Comparison of ENCODE assay signal across 1 cellular context in genomic region chr20:8094845-8095244, GRCh38.
TF ChIP-seq lines count a peak whose summit lies in the region.

No MANE protein-coding gene starts in this region.

TF ChIP-seq in HepG2, 621 proteins besides CTCF, POLR2A, EP300 and RAD21 (continued from another document):
- no peak for TF ChIP-seq JDP2 (CRISPR knock-in tag; IDR thresholded peaks at IDR 0.05; ENCODE audit: borderline replicate concordance)
- no peak for TF ChIP-seq ZNF501 (CRISPR knock-in tag; IDR thresholded peaks at IDR 0.05)
- TF ChIP-seq ZNF580 (CRISPR knock-in tag; IDR thresholded peaks at IDR 0.05; ENCODE audit: borderline replicate concordance, low read depth), result no peak
- TF ChIP-seq POLR2AphosphoS2 (IDR thresholded peaks at IDR 0.05; ENCODE audit: low read depth, low read length), result no peak
- no peak for TF ChIP-seq ZNF75D (CRISPR knock-in tag; IDR thresholded peaks at IDR 0.05; ENCODE audit: borderline replicate concordance)
- no peak for TF ChIP-seq ZBTB7B (CRISPR knock-in tag; IDR thresholded peaks at IDR 0.05)
- no peak for TF ChIP-seq GABPB1 (CRISPR knock-in tag; IDR thresholded peaks at IDR 0.05)
- TF ChIP-seq ZNF234 (CRISPR knock-in tag; conservative IDR thresholded peaks at IDR 0.05), result no peak
- TF ChIP-seq ZNF24 (IDR thresholded peaks at IDR 0.05), result no peak
- no peak for TF ChIP-seq RBAK (CRISPR knock-in tag; IDR thresholded peaks at IDR 0.05)
- no peak for TF ChIP-seq PHF8 (CRISPR knock-in tag; IDR thresholded peaks at IDR 0.05)
- no peak for TF ChIP-seq ZNF703 (CRISPR knock-in tag; IDR thresholded peaks at IDR 0.05; ENCODE audit: borderline replicate concordance)
- TF ChIP-seq ZBTB34 (CRISPR knock-in tag; IDR thresholded peaks at IDR 0.05), result no peak
- no peak for TF ChIP-seq LCORL (IDR thresholded peaks at IDR 0.05)
- TF ChIP-seq LCORL (CRISPR knock-in tag; IDR thresholded peaks at IDR 0.05), result no peak
- TF ChIP-seq ATF4 (CRISPR knock-in tag; IDR thresholded peaks at IDR 0.05), result peak in 1 of 2 experiments; percentile 71; a peak in 2 of 4 replicates
- peak; percentile 62 for TF ChIP-seq SKI (IDR thresholded peaks at IDR 0.05; ENCODE audit: partially characterized antibody)
- TF ChIP-seq SOX13 (IDR thresholded peaks at IDR 0.05), result no peak
- TF ChIP-seq SOX13 (CRISPR knock-in tag; conservative IDR thresholded peaks at IDR 0.05 in 1 of 2, IDR thresholded peaks at IDR 0.05 in 1 of 2), result peak in 1 of 2 experiments; percentile 66; a peak in 2 of 4 replicates
- peak; percentile 31; the same call in 1 of the 2 replicates for TF ChIP-seq SMC3 (IDR thresholded peaks at IDR 0.05; ENCODE audit: low read length)
- no peak for TF ChIP-seq ELF4 (CRISPR knock-in tag; IDR thresholded peaks at IDR 0.05; ENCODE audit: borderline replicate concordance)
- TF ChIP-seq ZNF546 (CRISPR knock-in tag; conservative IDR thresholded peaks at IDR 0.05), result no peak
- TF ChIP-seq SIX4 (CRISPR knock-in tag; IDR thresholded peaks at IDR 0.05), result no peak
- peak; percentile 61; the same call in 1 of the 2 replicates for TF ChIP-seq CREM (IDR thresholded peaks at IDR 0.05)
- no peak for TF ChIP-seq CREM (CRISPR knock-in tag; IDR thresholded peaks at IDR 0.05)
- no peak for TF ChIP-seq TBP (CRISPR knock-in tag; IDR thresholded peaks at IDR 0.05)
- no peak for TF ChIP-seq SCMH1 (CRISPR knock-in tag; IDR thresholded peaks at IDR 0.05; ENCODE audit: borderline replicate concordance)
- TF ChIP-seq ZSCAN9 (CRISPR knock-in tag; IDR thresholded peaks at IDR 0.05; ENCODE audit: borderline replicate concordance), result 0 out of 2 replicates have a peak, but pooled peaks have one; percentile 61
- 0 out of 2 replicates have a peak, but pooled peaks have one; percentile 21 for TF ChIP-seq ZBTB21 (CRISPR knock-in tag; IDR thresholded peaks at IDR 0.05)
- no peak for TF ChIP-seq PAWR (CRISPR knock-in tag; IDR thresholded peaks at IDR 0.05; ENCODE audit: borderline replicate concordance)
- TF ChIP-seq RARA (CRISPR knock-in tag; IDR thresholded peaks at IDR 0.05), result peak; percentile 91
- no peak for TF ChIP-seq DNMT3B (CRISPR knock-in tag; conservative IDR thresholded peaks at IDR 0.05)
- TF ChIP-seq SRSF4 (IDR thresholded peaks at IDR 0.05; ENCODE audit: low read depth, low read length, poor library complexity, severe bottlenecking), result no peak
- peak; percentile 54; the same call in 1 of the 2 replicates for TF ChIP-seq GATAD1 (CRISPR knock-in tag; IDR thresholded peaks at IDR 0.05)
- TF ChIP-seq NONO (IDR thresholded peaks at IDR 0.05), result no peak
- TF ChIP-seq NONO (CRISPR knock-in tag; conservative IDR thresholded peaks at IDR 0.05), result 0 out of 2 replicates have a peak, but pooled peaks have one; percentile 31
- TF ChIP-seq ZGPAT (CRISPR knock-in tag; IDR thresholded peaks at IDR 0.05), result 0 out of 2 replicates have a peak, but pooled peaks have one; percentile 4
- TF ChIP-seq ZUFSP (CRISPR knock-in tag; IDR thresholded peaks at IDR 0.05; ENCODE audit: borderline replicate concordance), result no peak
- no peak for TF ChIP-seq ZNF382 (CRISPR knock-in tag; IDR thresholded peaks at IDR 0.05; ENCODE audit: borderline replicate concordance)
- TF ChIP-seq NBN (conservative IDR thresholded peaks at IDR 0.05), result no peak
